In genomic region chr6:143872211-143872610, GRCh38 we compare ENCODE assay signal across 10 cellular contexts. TPM values are rescaled to one million over a fixed set of nuclear protein-coding genes. Genes with fewer than 3 reads are reported as not detected.
DNase-seq lines count a peak whose midpoint lies in the region; ATAC-seq and FAIRE-seq lines count a peak whose summit lies in the region.
"Had no signal": no experiment of that assay in that cellular context is flagged by ENCODE, and none has a peak within 500 bp of the region (broad histone marks: within the 10 kb centered on the region; RNA-seq: fewer than 3 reads in every experiment).

No MANE protein-coding gene starts in this region.

- ATAC-seq in GM18873 (IDR thresholded peaks at IDR 0.05; ENCODE audit: low FRiP score, unreplicated experiment) (peak; percentile 96), GM21786 (IDR thresholded peaks at IDR 0.05; ENCODE audit: unreplicated experiment) (peak; percentile 99), Right ventricle myocardium inferior (no peak)
- ATAC-seq: left lung had no signal

- intact Hi-C loops in Right ventricle myocardium inferior (cut with DNase I), result no loop called here

- peak; percentile 10 for DNase-seq in HPDE6-E6E7 (ENCODE audit: extremely low spot score)
- DNase-seq in lung microvascular endothelial cell (ENCODE audit: low read depth in 2 of 2), result peak; percentile 29 to 54
- no peak for DNase-seq in urothelium cell line (ENCODE audit: low spot score)
- DNase-seq in Right ventricle myocardium inferior (ENCODE audit: missing footprints), result no peak
- no peak for DNase-seq in HK-2 (ENCODE audit: unreplicated experiment)
- DNase-seq in NK-92 treated with Interleukin-12 subunit alpha and Interleukin-12 subunit beta, amount 100 ng/mL, for 24 hours (lab: John Stamatoyannopoulos, UW), result no peak
- DNase-seq: central memory CD4-positive, alpha-beta T cell; left lung had no signal

- FAIRE-seq in urothelium cell line (lab: Jason Lieb, UNC), result no peak

RNA-seq across cellular contexts. Expression of gene ZC2HC1B, which starts 7.9 kb away (rescaled TPM):
- total RNA-seq in lung microvascular endothelial cell, result not detected in 2 replicates
- total RNA-seq in Right ventricle myocardium inferior, result not detected
- total RNA-seq: left lung had no signal

RNA-seq across cellular contexts. Expression of gene LTV1, which starts 29.1 kb away (rescaled TPM):
- 8.5 and 11.7 TPM in 2 replicates for total RNA-seq in lung microvascular endothelial cell
- total RNA-seq in Right ventricle myocardium inferior, result 12.4 TPM

Comparison
In these comparisons a context has a peak if more than half of its experiments do, and no peak if none do; other contexts are left out.
1. DNase-seq: peak in HPDE6-E6E7 (single experiment) and lung microvascular endothelial cell (2 of 2); none in urothelium cell line (single experiment), Right ventricle myocardium inferior (single experiment), HK-2 (single experiment) and NK-92 treated with Interleukin-12 subunit alpha and Interleukin-12 subunit beta, amount 100 ng/mL, for 24 hours (single experiment).